Comparison of ENCODE assay signal across 23 cellular contexts in genomic region chr13:77535448-77535847, GRCh38. TPM values are rescaled to one million over a fixed set of nuclear protein-coding genes. Genes with fewer than 3 reads are reported as not detected.
DNase-seq lines count a peak whose midpoint lies in the region; ATAC-seq, FAIRE-seq and TF ChIP-seq lines count a peak whose summit lies in the region.
"Had no signal": no experiment of that assay in that cellular context is flagged by ENCODE, and none has a peak within 500 bp of the region (broad histone marks: within the 10 kb centered on the region; RNA-seq: fewer than 3 reads in every experiment).

SCEL (plus strand) TSS chr13:77535706; CDS start chr13:77555876, 20,170 bp downstream.

- H3K9me2 ChIP-seq in GM23338 (ENCODE audit: insufficient read depth) = peaks cover 6% of the 10 kb centered on the region; the same call in 1 of the 2 replicates

- H3K9me3 Mint-ChIP-seq in GM23338 = no peaks in the 10 kb centered on the region
- no peaks in the 10 kb centered on the region for H3K9me3 Mint-ChIP-seq in activated T-cell treated with anti-CD3 and anti-CD28 coated beads, Interleukin-2, amount 50 U/mL, for 4 hours
- H3K9me3 Mint-ChIP-seq: activated CD4-positive, alpha-beta memory T cell treated with anti-CD3 and anti-CD28 coated beads for 36 hours; central memory CD8-positive, alpha-beta T cell; neural crest cell had no signal

- H3K36me3 ChIP-seq in GM23338 (ENCODE audit: insufficient read depth) = no peaks in the 10 kb centered on the region
- H3K36me3 ChIP-seq in pancreas = no peaks in the 10 kb centered on the region
- H3K36me3 ChIP-seq: adrenal gland had no signal

- H2AFZ ChIP-seq in GM23338 = 0 out of 2 replicates have a peak within 1 kb of the TSS, but pooled peaks have one; percentile 20

- H3K4me2 ChIP-seq in GM23338 = no peak within 1 kb of the TSS

- H3K4me1 ChIP-seq in GM23338 (ENCODE audit: insufficient read depth) (no peaks in the 10 kb centered on the region), pancreas (no peaks in the 10 kb centered on the region)
- H3K4me1 ChIP-seq: adrenal gland had no signal

- H4K20me1 ChIP-seq in GM23338 (replicated peaks; ENCODE audit: insufficient read depth) = no peaks in the 10 kb centered on the region

- no peaks in the 10 kb centered on the region for H3K4me1 Mint-ChIP-seq in GM23338
- H3K4me1 Mint-ChIP-seq in activated T-cell treated with anti-CD3 and anti-CD28 coated beads, Interleukin-2, amount 50 U/mL, for 4 hours (ENCODE audit: low read depth) = no peaks in the 10 kb centered on the region
- H3K4me1 Mint-ChIP-seq: central memory CD8-positive, alpha-beta T cell; neural crest cell had no signal

- no peaks in the 10 kb centered on the region for H3K27me3 ChIP-seq in GM23338 (ENCODE audit: insufficient read depth)
- H3K27me3 ChIP-seq in pancreas = no peaks in the 10 kb centered on the region

- no peak for ATAC-seq in GM23338
- ATAC-seq in pancreas = peak in 3 of 4 donors; percentile 43 to 55 (median 50)
- no peak for ATAC-seq in GM21619 (IDR thresholded peaks at IDR 0.05; ENCODE audit: unreplicated experiment)
- no peak for ATAC-seq in activated T-cell treated with anti-CD3 and anti-CD28 coated beads, Interleukin-2, amount 50 U/mL, for 4 hours
- no peak for ATAC-seq in GM18870 (IDR thresholded peaks at IDR 0.05; ENCODE audit: unreplicated experiment)
- ATAC-seq: Panc1 had no signal

- no peak within 1 kb of the TSS for H3K27ac Mint-ChIP-seq in GM23338
- H3K27ac Mint-ChIP-seq: activated CD4-positive, alpha-beta memory T cell treated with anti-CD3 and anti-CD28 coated beads for 36 hours had no signal

- intact Hi-C loops in head of caudate nucleus (cut with DNase I) = no loop called here
- intact Hi-C loops in pancreas (cut with DNase I) = no loop called here

- H3K36me3 Mint-ChIP-seq in GM23338 (ENCODE audit: low read depth) = no peaks in the 10 kb centered on the region
- H3K36me3 Mint-ChIP-seq in activated T-cell treated with anti-CD3 and anti-CD28 coated beads, Interleukin-2, amount 50 U/mL, for 4 hours (ENCODE audit: insufficient read depth) = no peaks in the 10 kb centered on the region
- H3K36me3 Mint-ChIP-seq: activated CD4-positive, alpha-beta memory T cell treated with anti-CD3 and anti-CD28 coated beads for 36 hours had no signal

- no peak for TF ChIP-seq CTCF in GM23338 (conservative IDR thresholded peaks at IDR 0.05; ENCODE audit: low read depth in 2 of 2)
- TF ChIP-seq CTCF in pancreas (IDR thresholded peaks at IDR 0.05) = no peak

- no peaks in the 10 kb centered on the region for H3K27me3 Mint-ChIP-seq in GM23338 (ENCODE audit: insufficient read depth, low read depth, poor library complexity)
- H3K27me3 Mint-ChIP-seq in activated T-cell treated with anti-CD3 and anti-CD28 coated beads, Interleukin-2, amount 50 U/mL, for 4 hours (ENCODE audit: low read depth) = peaks cover 29% of the 10 kb centered on the region
- H3K27me3 Mint-ChIP-seq: activated CD4-positive, alpha-beta memory T cell treated with anti-CD3 and anti-CD28 coated beads for 36 hours had no signal

- no peaks in the 10 kb centered on the region for H3F3A ChIP-seq in GM23338 (replicated peaks; ENCODE audit: low read depth)

- FAIRE-seq in RCC 7860 (lab: Jason Lieb, UNC) = no peak
- no peak for FAIRE-seq in pancreas (lab: Jason Lieb, UNC)
- FAIRE-seq: D721Med had no signal

- no peaks in the 10 kb centered on the region for H3K79me2 ChIP-seq in GM23338 (replicated peaks; ENCODE audit: insufficient read depth)

- H3K9me3 ChIP-seq in pancreas = no peaks in the 10 kb centered on the region
- H3K9me3 ChIP-seq: adrenal gland had no signal

- H3K27ac ChIP-seq in GM23338 (ENCODE audit: low read depth) (no peak within 1 kb of the TSS), pancreas (no peak within 1 kb of the TSS)
- H3K27ac ChIP-seq: adrenal gland had no signal

- no peak within 1 kb of the TSS for H3K4me3 Mint-ChIP-seq in GM23338
- H3K4me3 Mint-ChIP-seq in activated T-cell treated with anti-CD3 and anti-CD28 coated beads, Interleukin-2, amount 50 U/mL, for 4 hours = no peak within 1 kb of the TSS
- H3K4me3 Mint-ChIP-seq: activated CD4-positive, alpha-beta memory T cell treated with anti-CD3 and anti-CD28 coated beads for 36 hours; central memory CD8-positive, alpha-beta T cell; neural crest cell had no signal

- 22 to 31% methylated on average over 1 of the region's 1 CpG for WGBS in pancreas, 2 donors

- DNase-seq in GM23338 (ENCODE audit: low spot score) (no peak), RCC 7860 (ENCODE audit: low spot score) (peak; percentile 21), head of caudate nucleus (peak in 36 of 42 donors; percentile 9 to 86 (median 47)), pancreas (no peak), NCI-H82 (lab: John Stamatoyannopoulos, UW) (no peak)
- no peak for DNase-seq in activated T-cell treated with anti-CD3 and anti-CD28 coated beads, Interleukin-2, amount 50 U/mL, for 4 hours
- DNase-seq: activated CD4-positive, alpha-beta memory T cell treated with anti-CD3 and anti-CD28 coated beads for 36 hours; adrenal gland; AML-193; effector CD8-positive, alpha-beta T cell; GF-D8; NCI-H1930; NCI-H526 treated with DMSO at 0.1 percent for 48 hours; substantia nigra had no signal

- H3K4me3 ChIP-seq in GM23338 (no peak within 1 kb of the TSS), pancreas (no peak within 1 kb of the TSS)
- H3K4me3 ChIP-seq: adrenal gland had no signal

TF ChIP-seq in GM23338, 12 proteins besides CTCF, POLR2A, EP300 and RAD21 (continues in another document):
- TF ChIP-seq, protein P1, sequence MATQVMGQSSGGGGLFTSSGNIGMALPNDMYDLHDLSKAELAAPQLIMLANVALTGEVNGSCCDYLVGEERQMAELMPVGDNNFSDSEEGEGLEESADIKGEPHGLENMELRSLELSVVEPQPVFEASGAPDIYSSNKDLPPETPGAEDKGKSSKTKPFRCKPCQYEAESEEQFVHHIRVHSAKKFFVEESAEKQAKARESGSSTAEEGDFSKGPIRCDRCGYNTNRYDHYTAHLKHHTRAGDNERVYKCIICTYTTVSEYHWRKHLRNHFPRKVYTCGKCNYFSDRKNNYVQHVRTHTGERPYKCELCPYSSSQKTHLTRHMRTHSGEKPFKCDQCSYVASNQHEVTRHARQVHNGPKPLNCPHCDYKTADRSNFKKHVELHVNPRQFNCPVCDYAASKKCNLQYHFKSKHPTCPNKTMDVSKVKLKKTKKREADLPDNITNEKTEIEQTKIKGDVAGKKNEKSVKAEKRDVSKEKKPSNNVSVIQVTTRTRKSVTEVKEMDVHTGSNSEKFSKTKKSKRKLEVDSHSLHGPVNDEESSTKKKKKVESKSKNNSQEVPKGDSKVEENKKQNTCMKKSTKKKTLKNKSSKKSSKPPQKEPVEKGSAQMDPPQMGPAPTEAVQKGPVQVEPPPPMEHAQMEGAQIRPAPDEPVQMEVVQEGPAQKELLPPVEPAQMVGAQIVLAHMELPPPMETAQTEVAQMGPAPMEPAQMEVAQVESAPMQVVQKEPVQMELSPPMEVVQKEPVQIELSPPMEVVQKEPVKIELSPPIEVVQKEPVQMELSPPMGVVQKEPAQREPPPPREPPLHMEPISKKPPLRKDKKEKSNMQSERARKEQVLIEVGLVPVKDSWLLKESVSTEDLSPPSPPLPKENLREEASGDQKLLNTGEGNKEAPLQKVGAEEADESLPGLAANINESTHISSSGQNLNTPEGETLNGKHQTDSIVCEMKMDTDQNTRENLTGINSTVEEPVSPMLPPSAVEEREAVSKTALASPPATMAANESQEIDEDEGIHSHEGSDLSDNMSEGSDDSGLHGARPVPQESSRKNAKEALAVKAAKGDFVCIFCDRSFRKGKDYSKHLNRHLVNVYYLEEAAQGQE (IDR thresholded peaks at IDR 0.05; ENCODE audit: unreplicated experiment) = no peak
- TF ChIP-seq JUNB (IDR thresholded peaks at IDR 0.05; ENCODE audit: unreplicated experiment) (no peak), ZNF331 (CRISPR knock-in tag; IDR thresholded peaks at IDR 0.05; ENCODE audit: low read depth) (no peak), STAT1 (IDR thresholded peaks at IDR 0.05; ENCODE audit: unreplicated experiment) (no peak), EZH2phosphoT487 (IDR thresholded peaks at IDR 0.05; ENCODE audit: unreplicated experiment) (no peak), CREB1 (CRISPR knock-in tag; IDR thresholded peaks at IDR 0.05; ENCODE audit: low read depth) (no peak), POLR2AphosphoS5 (IDR thresholded peaks at IDR 0.05; ENCODE audit: low read depth) (no peak), NANOG (IDR thresholded peaks at IDR 0.05; ENCODE audit: borderline replicate concordance) (no peak), ZNF114 (CRISPR knock-in tag; IDR thresholded peaks at IDR 0.05) (no peak), EZH2 (IDR thresholded peaks at IDR 0.05; ENCODE audit: low read depth, unreplicated experiment) (no peak)
- TF ChIP-seq, protein P2, sequence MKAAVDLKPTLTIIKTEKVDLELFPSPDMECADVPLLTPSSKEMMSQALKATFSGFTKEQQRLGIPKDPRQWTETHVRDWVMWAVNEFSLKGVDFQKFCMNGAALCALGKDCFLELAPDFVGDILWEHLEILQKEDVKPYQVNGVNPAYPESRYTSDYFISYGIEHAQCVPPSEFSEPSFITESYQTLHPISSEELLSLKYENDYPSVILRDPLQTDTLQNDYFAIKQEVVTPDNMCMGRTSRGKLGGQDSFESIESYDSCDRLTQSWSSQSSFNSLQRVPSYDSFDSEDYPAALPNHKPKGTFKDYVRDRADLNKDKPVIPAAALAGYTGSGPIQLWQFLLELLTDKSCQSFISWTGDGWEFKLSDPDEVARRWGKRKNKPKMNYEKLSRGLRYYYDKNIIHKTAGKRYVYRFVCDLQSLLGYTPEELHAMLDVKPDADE (IDR thresholded peaks at IDR 0.05) = no peak

RNA-seq across cellular contexts. Expression of gene SCEL, which starts in this region (rescaled TPM):
- total RNA-seq in GM23338 (2014; rRNA removed; shearing (Covaris generic)) = not detected in 2 replicates
- polyA plus RNA-seq in GM23338 (2016; fragmentation: Nextera tagmentation; extraction: Ambion mirVana) (not detected in 2 replicates), pancreas (under 1 TPM; 0.12 to 0.15 TPM)
- total RNA-seq in pancreas = under 1 TPM in 4 of 6 donors, not detected in 2; 0.04 to 0.18 (median 0.14) TPM
- not detected for total RNA-seq in activated T-cell treated with anti-CD3 and anti-CD28 coated beads, Interleukin-2, amount 50 U/mL, for 4 hours
- total RNA-seq: activated CD4-positive, alpha-beta memory T cell treated with anti-CD3 and anti-CD28 coated beads for 36 hours; fibroblast of villous mesenchyme; H4; lung microvascular endothelial cell; neural crest cell had no signal

Comparison
In these comparisons a context has a peak if more than half of its experiments do, and no peak if none do; other contexts are left out.
1. Peak in ATAC-seq in pancreas; RNA of the gene not detected or under 1 TPM.
2. DNase-seq: peak in RCC 7860 (single experiment) and head of caudate nucleus (36 of 42); none in GM23338 (single experiment), pancreas (0 of 6), NCI-H82 (single experiment) and activated T-cell treated with anti-CD3 and anti-CD28 coated beads, Interleukin-2, amount 50 U/mL, for 4 hours (single experiment).